Comparison of ENCODE assay signal across 8 cellular contexts in the genomic region with DNA sequence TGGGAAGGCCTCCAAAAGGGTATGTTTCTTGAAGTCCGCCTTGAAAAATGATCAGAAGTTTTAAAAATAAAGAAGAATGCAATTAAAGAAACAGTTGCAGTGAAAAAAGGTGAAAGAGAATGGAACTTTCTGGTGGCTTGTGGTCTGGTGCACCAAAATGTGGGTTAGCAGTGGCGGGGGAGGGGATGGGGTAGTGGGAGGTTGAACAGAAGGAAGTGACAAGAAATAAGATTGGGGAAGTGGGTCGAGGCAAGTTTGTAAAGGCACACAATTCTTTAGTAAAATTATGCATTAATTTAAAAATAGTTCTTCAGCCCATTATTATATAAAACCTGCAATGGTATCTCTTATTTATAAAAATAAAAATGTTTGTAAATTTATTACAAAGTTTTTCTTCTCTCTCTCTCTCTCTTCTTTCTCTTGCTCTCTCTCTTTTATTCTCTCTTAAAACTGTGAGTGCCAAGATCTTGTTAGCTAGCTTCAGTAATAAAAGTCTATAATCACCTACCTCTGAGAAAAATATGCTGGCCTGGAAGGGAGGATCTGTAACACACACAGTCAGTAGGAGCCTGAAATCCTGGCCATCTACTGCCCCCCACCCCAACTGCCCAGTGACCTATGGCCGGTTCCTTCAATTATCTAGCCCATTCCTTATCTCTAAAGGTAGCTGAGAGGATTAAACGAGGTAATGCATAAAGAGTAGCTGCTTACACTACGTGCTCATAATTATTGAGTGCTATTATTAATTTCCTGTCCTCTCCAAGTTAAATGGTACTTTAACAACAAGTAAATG. TPM values are rescaled to one million over a fixed set of nuclear protein-coding genes. Genes with fewer than 3 reads are reported as not detected.
DNase-seq lines count a peak whose midpoint lies in the region; ATAC-seq and TF ChIP-seq lines count a peak whose summit lies in the region.

No MANE protein-coding gene starts in this region.

- H3K4me3 Mint-ChIP-seq in activated naive CD8-positive, alpha-beta T cell, result peak overlapping the region; percentile 97

- peaks cover 0 to 19% (median 0%) of the 10 kb centered on the region in 11 experiments; a peak in 4 of 22 replicates for H4K20me1 ChIP-seq in BLaER1 treated with 17β-estradiol and CSF1 and Interleukin-3, amounts not matched to agents 10 nM and 100 nM

- 56 to 63% (median 57%) methylated on average over 6 of the region's 6 CpGs for WGBS in psoas muscle, 3 donors

- peak overlapping the region; percentile 91 to 99 (median 95) for H3K27ac ChIP-seq in BLaER1 treated with 17β-estradiol and CSF1 and Interleukin-3, amounts not matched to agents 10 nM and 100 nM
- H3K27ac ChIP-seq in psoas muscle, result no peak overlapping the region

- peak; percentile 84 for DNase-seq in SKM-1 treated with dmso at 0.1 percent for 144 hours (lab: John Stamatoyannopoulos, UW; ENCODE audit: unreplicated experiment)
- peak; percentile 33 to 60 for DNase-seq in psoas muscle
- DNase-seq in NCI-H1436 (lab: John Stamatoyannopoulos, UW), result no peak
- no peak for DNase-seq in DMS 273 (lab: John Stamatoyannopoulos, UW; ENCODE audit: unreplicated experiment)

- no peak for TF ChIP-seq CTCF in psoas muscle (IDR thresholded peaks at IDR 0.05)

- intact Hi-C loops in psoas muscle (cut with DNase I), result no loop called here

- peak overlapping the region; percentile 96 for H3K27ac Mint-ChIP-seq in activated naive CD8-positive, alpha-beta T cell

- peak overlapping the region; percentile 90 to 98 (median 93) for H3K9ac ChIP-seq in BLaER1 treated with 17β-estradiol and CSF1 and Interleukin-3, amounts not matched to agents 10 nM and 100 nM

- H3K4me1 Mint-ChIP-seq in activated naive CD8-positive, alpha-beta T cell (ENCODE audit: low read depth), result peaks cover 68% of the 10 kb centered on the region

- H3K4me1 ChIP-seq in BLaER1 treated with 17β-estradiol and CSF1 and Interleukin-3, amounts not matched to agents 10 nM and 100 nM, result peaks cover 38 to 65% (median 49%) of the 10 kb centered on the region in 10 experiments
- H3K4me1 ChIP-seq in psoas muscle, result no peaks in the 10 kb centered on the region

- no peaks in the 10 kb centered on the region for H3K9me3 Mint-ChIP-seq in activated naive CD8-positive, alpha-beta T cell (ENCODE audit: low read depth)

- ATAC-seq in psoas muscle, result no peak
- ATAC-seq in GM18519 (IDR thresholded peaks at IDR 0.05; ENCODE audit: low FRiP score, unreplicated experiment), result no peak
- ATAC-seq in GM21360 (IDR thresholded peaks at IDR 0.05; ENCODE audit: unreplicated experiment), result no peak

- peaks cover 2 to 55% (median 28%) of the 10 kb centered on the region in 11 experiments; a peak in 17 of 22 replicates for H3K36me3 ChIP-seq in BLaER1 treated with 17β-estradiol and CSF1 and Interleukin-3, amounts not matched to agents 10 nM and 100 nM
- H3K36me3 ChIP-seq in psoas muscle (ENCODE audit: insufficient read depth in 1 of 2, low read depth in 1 of 2), result no peaks in the 10 kb centered on the region

- H3K27me3 ChIP-seq in BLaER1 treated with 17β-estradiol and CSF1 and Interleukin-3, amounts not matched to agents 10 nM and 100 nM, result no peaks in the 10 kb centered on the region
- peaks cover 0 to 3% (median 2%) of the 10 kb centered on the region in 3 donors for H3K27me3 ChIP-seq in psoas muscle (ENCODE audit: insufficient read depth in 3 of 3, low read length in 2 of 3)

- no peaks in the 10 kb centered on the region for H3K9me3 ChIP-seq in BLaER1 treated with 17β-estradiol and CSF1 and Interleukin-3, amounts not matched to agents 10 nM and 100 nM (replicated peaks in 1 of 11)
- H3K9me3 ChIP-seq in psoas muscle, result no peaks in the 10 kb centered on the region

- peak overlapping the region; percentile 68 to 89 (median 80) for H3K4me3 ChIP-seq in BLaER1 treated with 17β-estradiol and CSF1 and Interleukin-3, amounts not matched to agents 10 nM and 100 nM
- peak overlapping the region; percentile 46 for H3K4me3 ChIP-seq in psoas muscle

- H3K27me3 Mint-ChIP-seq in activated naive CD8-positive, alpha-beta T cell, result no peaks in the 10 kb centered on the region

- peaks cover 19% of the 10 kb centered on the region for H3K36me3 Mint-ChIP-seq in activated naive CD8-positive, alpha-beta T cell

- H3K4me2 ChIP-seq in BLaER1 treated with 17β-estradiol and CSF1 and Interleukin-3, amounts not matched to agents 10 nM and 100 nM, result peak overlapping the region; percentile 83 to 99 (median 93)

RNA-seq across cellular contexts. Expression of a gene that starts 2.2 kb away (rescaled TPM):
- total RNA-seq in psoas muscle, result 10 to 100 TPM in 2 of 4 donors, 1 to 10 TPM in 2; 8.0 to 14.8 (median 10.4) TPM
- 1 to 10 TPM; 2.0 to 3.5 (median 2.1) TPM for polyA plus RNA-seq in psoas muscle

RNA-seq across cellular contexts. Expression of a gene that starts 32.0 kb away (rescaled TPM):
- not detected for total RNA-seq in psoas muscle
- polyA plus RNA-seq in psoas muscle, result under 1 TPM in 2 of 3 donors, not detected in 1; 0.03 to 0.04 TPM

Comparison
In these comparisons a context has a peak if more than half of its experiments do, and no peak if none do; other contexts are left out.
1. DNase-seq: peak in SKM-1 treated with dmso at 0.1 percent for 144 hours (single experiment) and psoas muscle (2 of 2); none in NCI-H1436 (single experiment) and DMS 273 (single experiment).